ENCODE assay signal across 13 cellular contexts in genomic region chr11:12680940-12681258, GRCh38. TPM values are rescaled to one million over a fixed set of nuclear protein-coding genes. Genes with fewer than 3 reads are reported as not detected.
DNase-seq lines count a peak whose midpoint lies in the region; ATAC-seq and TF ChIP-seq lines count a peak whose summit lies in the region.
"Had no signal": no experiment of that assay in that cellular context is flagged by ENCODE, and none has a peak within 500 bp of the region (broad histone marks: within the 10 kb centered on the region; RNA-seq: fewer than 3 reads in every experiment).

No MANE protein-coding gene starts in this region.

- peak overlapping the region; percentile 97 for H3K4me3 Mint-ChIP-seq in HFFc6
- peak overlapping the region in 3 of 10 donors; percentile 1 to 37 (median 20) for H3K4me3 Mint-ChIP-seq in naive thymus-derived CD4-positive, alpha-beta T cell
- H3K4me3 Mint-ChIP-seq: activated CD4-positive, alpha-beta memory T cell treated with anti-CD3 and anti-CD28 coated beads for 36 hours; activated naive CD4-positive, alpha-beta T cell treated with anti-CD3 and anti-CD28 coated beads, Interleukin-2, amount 10 ng/mL, durations not matched to agents 7 days and 5 days; dendritic cell treated with granulocyte-macrophage colony-stimulating factor and Interleukin-4, amounts not matched to agents 40 ng/mL and 50 ng/mL, for 4 days; memory B cell had no signal

- CTCF ChIA-PET in naive thymus-derived CD4-positive, alpha-beta T cell (lab: Charles Lee) = interaction anchor here (0.6 kb wide), 1 partner anchor 14 kb away, joined by 3 read pairs; no protein-coding TSS in a partner anchor

- H3K27me3 Mint-ChIP-seq in HFFc6 (ENCODE audit: insufficient read depth) = peaks cover 9% of the 10 kb centered on the region
- H3K27me3 Mint-ChIP-seq in naive thymus-derived CD4-positive, alpha-beta T cell = peaks cover 91 to 96% (median 92%) of the 10 kb centered on the region in 5 donors

- H3K4me1 Mint-ChIP-seq in HFFc6 (ENCODE audit: low read depth) = peaks cover 87% of the 10 kb centered on the region
- H3K4me1 Mint-ChIP-seq in naive thymus-derived CD4-positive, alpha-beta T cell = peaks cover 0 to 10% (median 10%) of the 10 kb centered on the region in 7 donors
- H3K4me1 Mint-ChIP-seq: memory B cell had no signal

- peaks cover 65% of the 10 kb centered on the region for H3K36me3 Mint-ChIP-seq in HFFc6 (ENCODE audit: low read depth)
- H3K36me3 Mint-ChIP-seq in naive thymus-derived CD4-positive, alpha-beta T cell = peaks cover 0 to 7% (median 0%) of the 10 kb centered on the region in 5 donors
- H3K36me3 Mint-ChIP-seq: activated CD4-positive, alpha-beta memory T cell treated with anti-CD3 and anti-CD28 coated beads for 36 hours had no signal

- 62 to 67% methylated on average over 2 of the region's 2 CpGs for WGBS in body of pancreas, 2 donors

- DNase-seq in HFFc6 (no peak), body of pancreas (no peak), HPDE6-E6E7 (ENCODE audit: extremely low spot score) (no peak)
- DNase-seq in stimulated activated CD4-positive, alpha-beta T cell treated with anti-CD3 and anti-CD28 coated beads, Interleukin-15, amount 100 ng/mL, for 24 hours = no peak
- no peak for DNase-seq in naive thymus-derived CD4-positive, alpha-beta T cell

- ATAC-seq in body of pancreas = no peak
- ATAC-seq in HG03039 (IDR thresholded peaks at IDR 0.05; ENCODE audit: unreplicated experiment) = no peak
- ATAC-seq in naive thymus-derived CD4-positive, alpha-beta T cell = no peak

- H3K36me3 ChIP-seq in body of pancreas (replicated peaks in 1 of 2; ENCODE audit: insufficient read depth in 1 of 2, low read depth in 2 of 2) = no peaks in the 10 kb centered on the region
- H3K36me3 ChIP-seq in skeletal muscle tissue (ENCODE audit: control insufficient read depth in 3 of 3, insufficient read depth in 3 of 3, low read length in 3 of 3) = no peaks in the 10 kb centered on the region
- no peaks in the 10 kb centered on the region for H3K36me3 ChIP-seq in naive thymus-derived CD4-positive, alpha-beta T cell (ENCODE audit: control insufficient read depth in 2 of 3, insufficient read depth in 3 of 3, low read length in 3 of 3)

- POLR2A ChIA-PET in naive thymus-derived CD4-positive, alpha-beta T cell (lab: Charles Lee) = no interaction called here

- H3K27ac ChIP-seq in body of pancreas = peak overlapping the region; percentile 69 to 83 (median 76)
- peak overlapping the region; percentile 64 for H3K27ac ChIP-seq in layer of hippocampus (ENCODE audit: low read depth, low read length)
- H3K27ac ChIP-seq in skeletal muscle tissue (ENCODE audit: low read depth, low read length) = peak overlapping the region; percentile 71
- H3K27ac ChIP-seq in naive thymus-derived CD4-positive, alpha-beta T cell (ENCODE audit: low read depth, low read length) = no peak overlapping the region

- intact Hi-C loops in body of pancreas (cut with DNase I) = no loop called here
- intact Hi-C loops in naive thymus-derived CD4-positive, alpha-beta T cell (cut with micrococcal nuclease) = no loop called here

- TF ChIP-seq POLR2A in body of pancreas (IDR thresholded peaks at IDR 0.05) = no peak

- H3K4me1 ChIP-seq in body of pancreas (peaks cover 65% of the 10 kb centered on the region), skeletal muscle tissue (ENCODE audit: control insufficient read depth in 3 of 3, insufficient read depth in 3 of 3, low read length in 3 of 3) (peaks cover 72 to 78% (median 74%) of the 10 kb centered on the region in 3 donors)
- H3K4me1 ChIP-seq in naive thymus-derived CD4-positive, alpha-beta T cell (ENCODE audit: control insufficient read depth in 2 of 2, insufficient read depth in 2 of 2, low read length in 2 of 2) = peaks cover 0 to 4% of the 10 kb centered on the region in 2 donors

- H3K27me3 ChIP-seq in body of pancreas = no peaks in the 10 kb centered on the region
- no peaks in the 10 kb centered on the region for H3K27me3 ChIP-seq in layer of hippocampus (ENCODE audit: control insufficient read depth, insufficient read depth, low read length)
- H3K27me3 ChIP-seq in skeletal muscle tissue (ENCODE audit: control insufficient read depth in 3 of 3, insufficient read depth in 3 of 3, low read length in 3 of 3) = no peaks in the 10 kb centered on the region
- H3K27me3 ChIP-seq in naive thymus-derived CD4-positive, alpha-beta T cell (ENCODE audit: control insufficient read depth in 2 of 2, insufficient read depth in 2 of 2, low read length in 2 of 2) = peaks cover 6 to 18% of the 10 kb centered on the region in 2 donors

- H3K9me3 Mint-ChIP-seq in HFFc6 = no peaks in the 10 kb centered on the region
- H3K9me3 Mint-ChIP-seq in naive thymus-derived CD4-positive, alpha-beta T cell = peaks cover 0 to 25% (median 1%) of the 10 kb centered on the region in 11 donors
- H3K9me3 Mint-ChIP-seq: activated CD4-positive, alpha-beta memory T cell treated with anti-CD3 and anti-CD28 coated beads for 36 hours; activated naive CD4-positive, alpha-beta T cell treated with anti-CD3 and anti-CD28 coated beads, Interleukin-2, amount 10 ng/mL, durations not matched to agents 7 days and 5 days; CD8-positive, alpha-beta memory T cell; dendritic cell treated with granulocyte-macrophage colony-stimulating factor and Interleukin-4, amounts not matched to agents 40 ng/mL and 50 ng/mL, for 4 days had no signal

- H3K9me3 ChIP-seq in body of pancreas (no peaks in the 10 kb centered on the region), skeletal muscle tissue (ENCODE audit: control insufficient read depth in 3 of 3, low read length in 3 of 3) (no peaks in the 10 kb centered on the region)
- no peaks in the 10 kb centered on the region for H3K9me3 ChIP-seq in naive thymus-derived CD4-positive, alpha-beta T cell (ENCODE audit: control insufficient read depth in 2 of 3, low read length in 3 of 3)

- H3K9ac ChIP-seq in skeletal muscle tissue (ENCODE audit: low read depth in 1 of 3, low read length in 3 of 3) = peak overlapping the region in 2 of 3 donors; percentile 1 to 15

- TF ChIP-seq CTCF in HFFc6 (IDR thresholded peaks at IDR 0.05) (no peak), body of pancreas (IDR thresholded peaks at IDR 0.05) (no peak)

- H3K4me3 ChIP-seq in body of pancreas (no peak overlapping the region), skeletal muscle tissue (ENCODE audit: low read length in 3 of 3) (peak overlapping the region in 1 of 3 donors; percentile 42)
- no peak overlapping the region for H3K4me3 ChIP-seq in naive thymus-derived CD4-positive, alpha-beta T cell (ENCODE audit: low read length)

- H3K27ac Mint-ChIP-seq in HFFc6 = peak overlapping the region; percentile 78
- H3K27ac Mint-ChIP-seq in naive thymus-derived CD4-positive, alpha-beta T cell = no peak overlapping the region
- H3K27ac Mint-ChIP-seq: activated CD4-positive, alpha-beta memory T cell treated with anti-CD3 and anti-CD28 coated beads for 36 hours; activated naive CD4-positive, alpha-beta T cell treated with anti-CD3 and anti-CD28 coated beads, Interleukin-2, amount 10 ng/mL, durations not matched to agents 7 days and 5 days; CD8-positive, alpha-beta memory T cell; dendritic cell treated with granulocyte-macrophage colony-stimulating factor and Interleukin-4, amounts not matched to agents 40 ng/mL and 50 ng/mL, for 4 days; memory B cell had no signal

RNA-seq across cellular contexts. Expression of gene TEAD1, which starts 6.7 kb away (rescaled TPM):
- 100 to 1,000 TPM; 218 to 252 (median 227) TPM for total RNA-seq in HFFc6 (2021; fragmentation: NEBNext Ultra II Directional; extraction: Animal tissue kit (Norgen Biotek cat#: 25700))
- total RNA-seq in body of pancreas (10 to 100 TPM; 36.9 to 55.0 TPM), skeletal muscle tissue (55.3 TPM)
- under 1 TPM in 2 of 5 experiments, not detected in 3; 0.07 to 0.22 TPM for total RNA-seq in naive thymus-derived CD4-positive, alpha-beta T cell
- polyA plus RNA-seq in naive thymus-derived CD4-positive, alpha-beta T cell = under 1 TPM in 1 of 2 donors, not detected in 1; 0.02 TPM
- polyA plus RNA-seq: CD8-positive, alpha-beta memory T cell had no signal

Comparison
In these comparisons a context has a peak if more than half of its experiments do, and no peak if none do; other contexts are left out.
1. RNA of gene TEAD1, which starts 6.7 kb away (total RNA-seq): 218 to 252 TPM in HFFc6, 55.3 TPM in skeletal muscle tissue (single experiment) and 36.9 to 55.0 TPM in body of pancreas; 0.07 to 0.22 TPM in naive thymus-derived CD4-positive, alpha-beta T cell; every median in the first group is over 10 times any median in the second.